8 cellular contexts compared by ENCODE assay signal in genomic region chr16:66521951-66522771, GRCh38. TPM values are rescaled to one million over a fixed set of nuclear protein-coding genes. Genes with fewer than 3 reads are reported as not detected.
DNase-seq lines count a peak whose midpoint lies in the region; ATAC-seq and TF ChIP-seq lines count a peak whose summit lies in the region.

No MANE protein-coding gene starts in this region.

- peak overlapping the region; percentile 6 to 51 for H2BK12ac ChIP-seq in mesenchymal stem cell (ENCODE audit: low read length in 2 of 2)

- peak overlapping the region in 1 of 2 experiments; percentile 70 for H3K23ac ChIP-seq in mesenchymal stem cell (ENCODE audit: low read length in 2 of 2)

- peak overlapping the region; percentile 39 for H2BK15ac ChIP-seq in mesenchymal stem cell (ENCODE audit: low read depth, poor library complexity, severe bottlenecking)

- H3K27me3 ChIP-seq in mesenchymal stem cell (ENCODE audit: control insufficient read depth in 1 of 2, insufficient read depth in 1 of 2, low read length in 2 of 2), result no peaks in the 10 kb centered on the region

- DNase-seq in T-helper 22 cell (ENCODE audit: low read depth) (peak; percentile 86), astrocyte of the spinal cord (ENCODE audit: low read depth, low spot score) (peak; percentile 97), mesenchymal stem cell (peak; percentile 84), germinal center (ENCODE audit: low spot score) (no peak)
- peak; percentile 95 for DNase-seq in stimulated activated naive CD4-positive, alpha-beta T cell treated with Interleukin-2 at 50 U/mL for 16 hours (lab: John Stamatoyannopoulos, UW)

- no peak for TF ChIP-seq CTCF in astrocyte of the spinal cord (IDR thresholded peaks at IDR 0.05; ENCODE audit: low read depth, low read length)

- H2BK5ac ChIP-seq in mesenchymal stem cell (ENCODE audit: low read depth, low read length, poor library complexity, severe bottlenecking), result peak overlapping the region; percentile 3

- no peak overlapping the region for H3K9ac ChIP-seq in mesenchymal stem cell (ENCODE audit: low read length)

- H3K79me1 ChIP-seq in mesenchymal stem cell (replicated peaks; ENCODE audit: low read length, poor library complexity, severe bottlenecking), result peaks cover 15% of the 10 kb centered on the region

- H3K14ac ChIP-seq in mesenchymal stem cell (ENCODE audit: low read length in 2 of 2), result peak overlapping the region in 1 of 2 experiments; percentile 18

- no peak overlapping the region for H2AFZ ChIP-seq in mesenchymal stem cell (ENCODE audit: low read depth, low read length)

- peak overlapping the region; percentile 83 for H3K27ac ChIP-seq in mesenchymal stem cell (ENCODE audit: low read length, poor library complexity, severe bottlenecking)

- no peak overlapping the region for H3K4me2 ChIP-seq in mesenchymal stem cell (ENCODE audit: low read length, poor library complexity, severe bottlenecking)

- H3K9me3 ChIP-seq in mesenchymal stem cell (ENCODE audit: control insufficient read depth, low read length), result no peaks in the 10 kb centered on the region

- H4K91ac ChIP-seq in mesenchymal stem cell (ENCODE audit: low read length), result peak overlapping the region; percentile 81

- peak; percentile 50 for ATAC-seq in GM19023 (IDR thresholded peaks at IDR 0.05; ENCODE audit: unreplicated experiment)
- ATAC-seq in HG03378 (IDR thresholded peaks at IDR 0.05; ENCODE audit: unreplicated experiment), result peak; percentile 34
- no peak for ATAC-seq in HG03521 (IDR thresholded peaks at IDR 0.05; ENCODE audit: unreplicated experiment)

- peak overlapping the region; percentile 8 to 76 for H3K18ac ChIP-seq in mesenchymal stem cell (ENCODE audit: low read depth in 1 of 2, low read length in 2 of 2)

- H3K4me3 ChIP-seq in astrocyte of the spinal cord (ENCODE audit: low read depth, low read length) (no peak overlapping the region), mesenchymal stem cell (ENCODE audit: insufficient read depth in 1 of 2, low read depth in 1 of 2, low read length in 2 of 2) (no peak overlapping the region)

- peaks cover 36% of the 10 kb centered on the region for H3K4me1 ChIP-seq in mesenchymal stem cell (ENCODE audit: control insufficient read depth, insufficient read depth, low read depth, low read length)

- H2AK5ac ChIP-seq in mesenchymal stem cell (ENCODE audit: low read length, severe bottlenecking), result peak overlapping the region; percentile 99

- H4K8ac ChIP-seq in mesenchymal stem cell (ENCODE audit: low read length), result peak overlapping the region; percentile 54

- H3K36me3 ChIP-seq in mesenchymal stem cell (ENCODE audit: control insufficient read depth in 1 of 2, insufficient read depth in 2 of 2, low read depth in 1 of 2, low read length in 2 of 2), result peaks cover 47 to 50% of the 10 kb centered on the region in 2 experiments

- H3K4ac ChIP-seq in mesenchymal stem cell (ENCODE audit: low read depth in 1 of 2, low read length in 2 of 2), result peak overlapping the region; percentile 47

- in situ Hi-C loops in astrocyte of the spinal cord (cut with HindIII; ENCODE audit: low sequenced_read_pairs), result no loop called here

- 71% methylated on average over 17 of the region's 17 CpGs for WGBS in mesenchymal stem cell

- peak overlapping the region; percentile 55 for H2BK120ac ChIP-seq in mesenchymal stem cell (ENCODE audit: low read depth, low read length)

RNA-seq across cellular contexts. Expression of gene TK2, which starts 27.8 kb away (rescaled TPM):
- 12.5 TPM for polyA plus RNA-seq in mesenchymal stem cell (2013, experiment 1 of 2)
- 12.8 TPM for polyA plus RNA-seq in mesenchymal stem cell (2013, experiment 2 of 2)

RNA-seq across cellular contexts. Expression of gene CKLF, which starts 30.2 kb away (rescaled TPM):
- polyA plus RNA-seq in mesenchymal stem cell (2013, experiment 1 of 2), result 47.1 TPM
- polyA plus RNA-seq in mesenchymal stem cell (2013, experiment 2 of 2), result 49.9 TPM

RNA-seq across cellular contexts. Expression of gene CMTM1, which starts 44.1 kb away (rescaled TPM):
- 1.8 TPM for polyA plus RNA-seq in mesenchymal stem cell (2013, experiment 1 of 2)
- 1.5 TPM for polyA plus RNA-seq in mesenchymal stem cell (2013, experiment 2 of 2)

RNA-seq across cellular contexts. Expression of gene CMTM2, which starts 57.1 kb away (rescaled TPM):
- not detected for polyA plus RNA-seq in mesenchymal stem cell (2013, experiment 1 of 2)
- polyA plus RNA-seq in mesenchymal stem cell (2013, experiment 2 of 2), result not detected
